In genomic region chr2:85925216-85925671, GRCh38 we compare ENCODE assay signal across 19 cellular contexts. TPM values are rescaled to one million over a fixed set of nuclear protein-coding genes. Genes with fewer than 3 reads are reported as not detected.
DNase-seq lines count a peak whose midpoint lies in the region; ATAC-seq, FAIRE-seq and TF ChIP-seq lines count a peak whose summit lies in the region.
"Had no signal": no experiment of that assay in that cellular context is flagged by ENCODE, and none has a peak within 500 bp of the region (broad histone marks: within the 10 kb centered on the region; RNA-seq: fewer than 3 reads in every experiment).

No MANE protein-coding gene starts in this region.

- H3K4me1 ChIP-seq in smooth muscle cell (ENCODE audit: low read depth), result peaks cover 12% of the 10 kb centered on the region

- H3K36me3 ChIP-seq in smooth muscle cell (ENCODE audit: low read depth), result no peaks in the 10 kb centered on the region
- H3K36me3 ChIP-seq: upper lobe of right lung had no signal

- no peak overlapping the region for H3K4me3 Mint-ChIP-seq in activated T-helper 1 cell treated with anti-CD3 and anti-CD28 coated beads, Interleukin-12 subunit alpha, Interleukin-12 subunit beta, Interleukin-2, Interleukin-4 antibody, amounts not matched to agents 30 ng/mL and 10 ng/mL and 1 ng/mL, durations not matched to agents 14 hours and 24 hours and 36 hours
- H3K4me3 Mint-ChIP-seq: activated B cell treated with CpG ODN at 0.5 μM for 24 hours; brain; CD4-positive, CD25-positive, alpha-beta regulatory T cell had no signal

- H3F3A ChIP-seq in smooth muscle cell (ENCODE audit: low read depth), result peaks cover 11% of the 10 kb centered on the region

- H3K27me3 ChIP-seq in smooth muscle cell (ENCODE audit: low read depth), result no peaks in the 10 kb centered on the region
- H3K27me3 ChIP-seq: upper lobe of right lung had no signal

- no peak for TF ChIP-seq CTCF in smooth muscle cell (IDR thresholded peaks at IDR 0.05; ENCODE audit: borderline replicate concordance, insufficient read depth, poor library complexity, severe bottlenecking)

- H3K9me3 Mint-ChIP-seq in activated T-helper 1 cell treated with anti-CD3 and anti-CD28 coated beads, Interleukin-12 subunit alpha, Interleukin-12 subunit beta, Interleukin-2, Interleukin-4 antibody, amounts not matched to agents 30 ng/mL and 10 ng/mL and 1 ng/mL, durations not matched to agents 14 hours and 24 hours and 36 hours, result no peaks in the 10 kb centered on the region
- H3K9me3 Mint-ChIP-seq: activated B cell treated with CpG ODN at 0.5 μM for 24 hours, brain had no signal

- DNase-seq in C1 segment of cervical spinal cord (lab: John Stamatoyannopoulos, UW) (peak in 11 of 14 donors; percentile 9 to 87 (median 52)), hippocampal formation (lab: John Stamatoyannopoulos, UW) (peak; percentile 72 to 94), smooth muscle cell (lab: John Stamatoyannopoulos, UW; ENCODE audit: unreplicated experiment) (no peak), GM12892 (ENCODE audit: insufficient read length) (no peak), NCI-H446 (lab: John Stamatoyannopoulos, UW) (no peak), NK-92 (lab: John Stamatoyannopoulos, UW; ENCODE audit: unreplicated experiment) (no peak)
- DNase-seq in activated T-helper 1 cell treated with anti-CD3 and anti-CD28 coated beads, Interleukin-12 subunit alpha, Interleukin-12 subunit beta, Interleukin-2, Interleukin-4 antibody, amounts not matched to agents 30 ng/mL and 10 ng/mL and 1 ng/mL, durations not matched to agents 14 hours and 24 hours and 36 hours (ENCODE audit: low spot score), result no peak
- DNase-seq: activated B cell treated with CpG ODN at 0.5 μM for 24 hours; activated effector memory CD4-positive, alpha-beta T cell treated with anti-CD3 and anti-CD28 coated beads, Interleukin-2, amount 50 U/mL, for 16 hours; CD4-positive, CD25-positive, alpha-beta regulatory T cell; DMS79 treated with DMSO at 0.1 percent for 48 hours; effector memory CD4-positive, alpha-beta T cell; GOT3; NCI-H187; NCI-H524; upper lobe of right lung had no signal

- WGBS in smooth muscle cell (ENCODE audit: low lambda C conversion rate), result 93% methylated on average over 2 of the region's 2 CpGs

- H3K9me3 ChIP-seq in smooth muscle cell (replicated peaks; ENCODE audit: low read depth), result no peaks in the 10 kb centered on the region
- H3K9me3 ChIP-seq: upper lobe of right lung had no signal

- peaks cover 25% of the 10 kb centered on the region for H3K4me1 Mint-ChIP-seq in activated T-helper 1 cell treated with anti-CD3 and anti-CD28 coated beads, Interleukin-12 subunit alpha, Interleukin-12 subunit beta, Interleukin-2, Interleukin-4 antibody, amounts not matched to agents 30 ng/mL and 10 ng/mL and 1 ng/mL, durations not matched to agents 14 hours and 24 hours and 36 hours (ENCODE audit: low read depth)

- H3K79me2 ChIP-seq in smooth muscle cell (ENCODE audit: low read depth), result no peaks in the 10 kb centered on the region

- no peak for ATAC-seq in HG02678 (IDR thresholded peaks at IDR 0.05; ENCODE audit: unreplicated experiment)

- H3K27ac Mint-ChIP-seq in activated T-helper 1 cell treated with anti-CD3 and anti-CD28 coated beads, Interleukin-12 subunit alpha, Interleukin-12 subunit beta, Interleukin-2, Interleukin-4 antibody, amounts not matched to agents 30 ng/mL and 10 ng/mL and 1 ng/mL, durations not matched to agents 14 hours and 24 hours and 36 hours, result peak overlapping the region; percentile 0
- H3K27ac Mint-ChIP-seq: activated B cell treated with CpG ODN at 0.5 μM for 24 hours had no signal

- H4K20me1 ChIP-seq in smooth muscle cell (ENCODE audit: low read depth), result no peaks in the 10 kb centered on the region

- no peaks in the 10 kb centered on the region for H3K36me3 Mint-ChIP-seq in activated T-helper 1 cell treated with anti-CD3 and anti-CD28 coated beads, Interleukin-12 subunit alpha, Interleukin-12 subunit beta, Interleukin-2, Interleukin-4 antibody, amounts not matched to agents 30 ng/mL and 10 ng/mL and 1 ng/mL, durations not matched to agents 14 hours and 24 hours and 36 hours (ENCODE audit: low read depth)
- H3K36me3 Mint-ChIP-seq: brain had no signal

- no peak for FAIRE-seq in GM12892 (lab: Jason Lieb, UNC)

- no peak overlapping the region for H3K9ac ChIP-seq in smooth muscle cell (ENCODE audit: low read depth)

- H3K4me3 ChIP-seq in smooth muscle cell, result no peak overlapping the region
- H3K4me3 ChIP-seq: upper lobe of right lung had no signal

- intact Hi-C loops in activated T-helper 1 cell treated with anti-CD3 and anti-CD28 coated beads, Interleukin-12 subunit alpha, Interleukin-12 subunit beta, Interleukin-2, Interleukin-4 antibody, amounts not matched to agents 30 ng/mL and 10 ng/mL and 1 ng/mL, durations not matched to agents 14 hours and 24 hours and 36 hours (cut with micrococcal nuclease), result no loop called here

- no peak for TF ChIP-seq POLR2A in GM12892 (IDR thresholded peaks at IDR 0.05; ENCODE audit: low read depth, low read length)

- peak overlapping the region; percentile 45 for H3K27ac ChIP-seq in smooth muscle cell (ENCODE audit: low read depth)

- H3K27me3 Mint-ChIP-seq in activated T-helper 1 cell treated with anti-CD3 and anti-CD28 coated beads, Interleukin-12 subunit alpha, Interleukin-12 subunit beta, Interleukin-2, Interleukin-4 antibody, amounts not matched to agents 30 ng/mL and 10 ng/mL and 1 ng/mL, durations not matched to agents 14 hours and 24 hours and 36 hours (ENCODE audit: insufficient read depth), result peaks cover 7% of the 10 kb centered on the region
- H3K27me3 Mint-ChIP-seq: activated B cell treated with CpG ODN at 0.5 μM for 24 hours; CD4-positive, CD25-positive, alpha-beta regulatory T cell; progenitor cell of endocrine pancreas had no signal

- no peak overlapping the region for H2AFZ ChIP-seq in smooth muscle cell (ENCODE audit: low read depth)

- peak overlapping the region; percentile 50 for H3K4me2 ChIP-seq in smooth muscle cell

RNA-seq across cellular contexts. Expression of gene ST3GAL5, which starts 36.5 kb away (rescaled TPM):
- 17.4 and 18.9 TPM in 2 replicates for total RNA-seq in activated T-helper 1 cell treated with anti-CD3 and anti-CD28 coated beads, Interleukin-12 subunit alpha, Interleukin-12 subunit beta, Interleukin-2, Interleukin-4 antibody, amounts not matched to agents 30 ng/mL and 10 ng/mL and 1 ng/mL, durations not matched to agents 14 hours and 24 hours and 36 hours
- total RNA-seq in smooth muscle cell, result 21.3 and 26.4 TPM in 2 replicates
- 10.9 and 12.3 TPM in 2 replicates for polyA plus RNA-seq in smooth muscle cell
- polyA plus RNA-seq in GM12892 (2012; ENCODE audit: missing spikeins), result 5.8 TPM

Comparison
In these comparisons a context has a peak if more than half of its experiments do, and no peak if none do; other contexts are left out.
1. DNase-seq: peak in C1 segment of cervical spinal cord (11 of 14) and hippocampal formation (2 of 2); none in activated T-helper 1 cell treated with anti-CD3 and anti-CD28 coated beads, Interleukin-12 subunit alpha, Interleukin-12 subunit beta, Interleukin-2, Interleukin-4 antibody, amounts not matched to agents 30 ng/mL and 10 ng/mL and 1 ng/mL, durations not matched to agents 14 hours and 24 hours and 36 hours (single experiment), smooth muscle cell (single experiment), GM12892 (single experiment), NCI-H446 (0 of 2) and NK-92 (single experiment).